In genomic region chr12:56634837-56635538, GRCh38 we compare ENCODE assay signal across 8 cellular contexts. TPM values are rescaled to one million over a fixed set of nuclear protein-coding genes. Genes with fewer than 3 reads are reported as not detected.
DNase-seq lines count a peak whose midpoint lies in the region; ATAC-seq, FAIRE-seq and TF ChIP-seq lines count a peak whose summit lies in the region.

No MANE protein-coding gene starts in this region.

- intact Hi-C loops in adrenal gland (cut with DNase I) (loop anchor here (5.0 to 10.0 kb wide), 3 partner anchors 38 to 120 kb away; partner anchors contain the start of gene PTGES3 (in 1 of the 2)), cardiac septum (cut with DNase I) (loop anchor here (5.0 kb wide), 1 partner anchor 63 kb away; no protein-coding TSS in a partner anchor), pancreas (cut with DNase I) (no loop called here)

- H3K79me2 ChIP-seq in GM23248 (ENCODE audit: insufficient read depth): peaks cover 71% of the 10 kb centered on the region

- H3K9me2 ChIP-seq in GM23248 (ENCODE audit: insufficient read depth): no peaks in the 10 kb centered on the region

- H3K4me3 ChIP-seq in GM23248: peak overlapping the region; percentile 81
- H3K4me3 ChIP-seq in adrenal gland: peak overlapping the region; percentile 26 to 84 (median 70)
- peak overlapping the region; percentile 39 to 86 (median 62) for H3K4me3 ChIP-seq in pancreas

- WGBS in GM23248 (ENCODE audit: low coverage in 1 of 2, low lambda C conversion rate in 2 of 2, missing lambda C conversion rate in 2 of 2), 2 experiments: 2% methylated on average over 38 to 45 of the region's 45 CpGs
- WGBS in adrenal gland, 4 donors: 1 to 2% (median 1%) methylated on average over 21 to 45 of the region's 45 CpGs
- 0% methylated on average over 31 to 45 of the region's 45 CpGs for WGBS in pancreas, 2 donors

- H3K27ac ChIP-seq in GM23248 (peak overlapping the region; percentile 87), adrenal gland (peak overlapping the region; percentile 61 to 96 (median 94)), pancreas (peak overlapping the region; percentile 70 to 97 (median 90))

- no peaks in the 10 kb centered on the region for H3K9me3 ChIP-seq in GM23248 (ENCODE audit: low read depth)
- H3K9me3 ChIP-seq in adrenal gland (replicated peaks in 1 of 3): no peaks in the 10 kb centered on the region
- no peaks in the 10 kb centered on the region for H3K9me3 ChIP-seq in pancreas

- peak; percentile 39 to 87 for TF ChIP-seq POLR2A in adrenal gland (IDR thresholded peaks at IDR 0.05)

- H3F3A ChIP-seq in GM23248 (ENCODE audit: insufficient read depth): peaks cover 41% of the 10 kb centered on the region

- TF ChIP-seq CTCF in adrenal gland (IDR thresholded peaks at IDR 0.05) (peak; percentile 8 to 58 (median 46)), pancreas (IDR thresholded peaks at IDR 0.05) (no peak)

- peak overlapping the region; percentile 76 for H2AFZ ChIP-seq in GM23248

- H3K36me3 ChIP-seq in GM23248 (ENCODE audit: low read depth) (peaks cover 26% of the 10 kb centered on the region), adrenal gland (replicated peaks in 1 of 2) (peaks cover 0 to 29% of the 10 kb centered on the region in 2 donors), pancreas (peaks cover 3 to 25% (median 25%) of the 10 kb centered on the region in 3 donors)

- H3K4me1 ChIP-seq in GM23248 (ENCODE audit: insufficient read depth) (peaks cover 43% of the 10 kb centered on the region), adrenal gland (replicated peaks in 1 of 2) (peaks cover 38 to 54% of the 10 kb centered on the region in 2 donors), pancreas (peaks cover 5 to 28% (median 15%) of the 10 kb centered on the region in 3 donors)

- no peaks in the 10 kb centered on the region; the same call in 1 of the 2 replicates for H4K20me1 ChIP-seq in GM23248 (ENCODE audit: insufficient read depth)

- FAIRE-seq in pancreas (lab: Jason Lieb, UNC): no peak

- in situ Hi-C loops in GM23248 (cut with MboI): no loop called here

- H3K9ac ChIP-seq in GM23248: peak overlapping the region; percentile 83

- DNase-seq in DMS153 treated with DMSO at 0.1 percent for 48 hours (lab: John Stamatoyannopoulos, UW; ENCODE audit: unreplicated experiment) (peak; percentile 59), GM23248 (peak; percentile 88), NCI-H1105 (lab: John Stamatoyannopoulos, UW) (peak; percentile 39), SW 1271 (lab: John Stamatoyannopoulos, UW) (peak; percentile 78 to 92), adrenal gland (peak; percentile 81 to 92 (median 87)), cardiac septum (ENCODE audit: low spot score) (peak; percentile 91), pancreas (peak; percentile 80 to 90 (median 84))

- peak; percentile 38 to 62 (median 47) for ATAC-seq in pancreas
- no peak for ATAC-seq in HG02884 (IDR thresholded peaks at IDR 0.05; ENCODE audit: unreplicated experiment)

- H3K4me2 ChIP-seq in GM23248 (ENCODE audit: unreplicated experiment): peak overlapping the region; percentile 83

- H3K27me3 ChIP-seq in GM23248 (replicated peaks; ENCODE audit: insufficient read depth): no peaks in the 10 kb centered on the region
- H3K27me3 ChIP-seq in adrenal gland: no peaks in the 10 kb centered on the region
- no peaks in the 10 kb centered on the region for H3K27me3 ChIP-seq in pancreas

RNA-seq across cellular contexts. Expression of gene BAZ2A, which starts 4.9 kb away (rescaled TPM):
- total RNA-seq in GM23248 (2014; rRNA removed; shearing (Covaris generic)): 13.0 and 24.7 TPM in 2 replicates
- polyA plus RNA-seq in GM23248 (2016; fragmentation: Nextera tagmentation; extraction: Ambion mirVana) (19.0 and 23.2 TPM in 2 replicates), adrenal gland (100 to 1,000 TPM in 1 of 3 donors, 10 to 100 TPM in 2; 21.9 to 115 (median 65.2) TPM), pancreas (10 to 100 TPM; 26.7 to 58.0 TPM)
- total RNA-seq in adrenal gland (10 to 100 TPM; 31.4 to 96.0 (median 80.0) TPM), cardiac septum (49.0 TPM), pancreas (10 to 100 TPM; 29.7 to 59.9 (median 39.1) TPM)

RNA-seq across cellular contexts. Expression of gene ATP5F1B, which starts 10.8 kb away (rescaled TPM):
- 456 and 505 TPM in 2 replicates for total RNA-seq in GM23248 (2014; rRNA removed; shearing (Covaris generic))
- polyA plus RNA-seq in GM23248 (2016; fragmentation: Nextera tagmentation; extraction: Ambion mirVana) (826 and 857 TPM in 2 replicates), adrenal gland (1,000 to 10,000 TPM in 1 of 3 donors, 100 to 1,000 TPM in 2; 306 to 1,296 (median 573) TPM), pancreas (100 to 1,000 TPM; 126 to 299 TPM)
- total RNA-seq in adrenal gland (1,000 to 10,000 TPM in 1 of 8 donors, 100 to 1,000 TPM in 7; 512 to 1,073 (median 754) TPM), cardiac septum (2,154 TPM), pancreas (100 to 1,000 TPM; 152 to 237 (median 211) TPM)

RNA-seq across cellular contexts. Expression of gene PTGES3, which starts 53.1 kb away (rescaled TPM):
- 79.9 and 89.2 TPM in 2 replicates for total RNA-seq in GM23248 (2014; rRNA removed; shearing (Covaris generic))
- 237 and 245 TPM in 2 replicates for polyA plus RNA-seq in GM23248 (2016; fragmentation: Nextera tagmentation; extraction: Ambion mirVana)
- total RNA-seq in adrenal gland: 100 to 1,000 TPM in 4 of 8 donors, 10 to 100 TPM in 4; 47.3 to 171 (median 115) TPM
- polyA plus RNA-seq in adrenal gland: 100 to 1,000 TPM in 1 of 3 donors, 10 to 100 TPM in 2; 49.1 to 296 (median 68.1) TPM
- 121 TPM for total RNA-seq in cardiac septum
- 10 to 100 TPM; 48.8 to 98.1 (median 69.3) TPM for total RNA-seq in pancreas
- polyA plus RNA-seq in pancreas: 10 to 100 TPM; 33.4 to 86.4 TPM

Comparison
In these comparisons a context has a peak if more than half of its experiments do, and no peak if none do; other contexts are left out.
1. DNase-seq: peak in every context shown above with its lines; median percentile 91 in cardiac septum; 88 in GM23248; 87 in adrenal gland; 85 in SW 1271; 84 in pancreas; 59 in DMS153 treated with DMSO at 0.1 percent for 48 hours; 39 in NCI-H1105.
2. CTCF ChIP-seq: peak in adrenal gland (6 of 6); none in pancreas (0 of 4).
3. intact Hi-C loops: an anchor here in adrenal gland (5.0 to 10.0 kb wide) and cardiac septum (5.0 kb wide); none called in pancreas.
4. Peak in every context shown above with its lines, with median percentiles within 50 percentile points of each other: H3K27ac ChIP-seq and H3K4me3 ChIP-seq.